Comparison of ENCODE assay signal across 1 cellular context in genomic region chr10:89078729-89079672, GRCh38.
TF ChIP-seq lines count a peak whose summit lies in the region.

No MANE protein-coding gene starts in this region.

TF ChIP-seq in K562, 482 proteins besides CTCF, POLR2A, EP300 and RAD21 (continued from another document and continues in another):
- TF ChIP-seq E2F5 (CRISPR knock-in tag; IDR thresholded peaks at IDR 0.05) (no peak), ZNF316 (IDR thresholded peaks at IDR 0.05) (peak; percentile 36; the same call in 1 of the 2 replicates), NFYB (IDR thresholded peaks at IDR 0.05; ENCODE audit: extremely low read depth, insufficient read length) (no peak), ZC3H4 (CRISPR knock-in tag; IDR thresholded peaks at IDR 0.05; ENCODE audit: borderline replicate concordance) (no peak), ZNF644 (tag; IDR thresholded peaks at IDR 0.05; ENCODE audit: low read depth) (peak; percentile 62; the same call in 1 of the 2 replicates), GTF2A2 (tag; IDR thresholded peaks at IDR 0.05) (0 out of 2 replicates have a peak, but pooled peaks have one; percentile 19), ZNF655 (CRISPR knock-in tag; IDR thresholded peaks at IDR 0.05) (no peak), HNRNPL (IDR thresholded peaks at IDR 0.05; ENCODE audit: low read depth, low read length) (no peak), FOXM1 (IDR thresholded peaks at IDR 0.05; ENCODE audit: low read depth) (no peak), FOXM1 (CRISPR knock-in tag; IDR thresholded peaks at IDR 0.05; ENCODE audit: low read depth) (no peak), ZBTB43 (CRISPR knock-in tag; IDR thresholded peaks at IDR 0.05) (no peak), KLF6 (CRISPR knock-in tag; IDR thresholded peaks at IDR 0.05; ENCODE audit: borderline replicate concordance) (no peak), ZBTB11 (CRISPR knock-in tag; IDR thresholded peaks at IDR 0.05) (0 out of 6 replicates have a peak, but pooled peaks of 1 of the 3 experiments have one; percentile 10), ZNF311 (CRISPR knock-in tag; IDR thresholded peaks at IDR 0.05) (peak; percentile 83), ZBTB8A (IDR thresholded peaks at IDR 0.05; ENCODE audit: partially characterized antibody) (no peak), MLLT1 (IDR thresholded peaks at IDR 0.05) (no peak), GTF3C2 (IDR thresholded peaks at IDR 0.05; ENCODE audit: borderline replicate concordance, extremely low read depth, insufficient read length) (no peak), BRD9 (IDR thresholded peaks at IDR 0.05; ENCODE audit: low read depth, partially characterized antibody) (no peak), TRIM24 (IDR thresholded peaks at IDR 0.05) (no peak), ATF3 (IDR thresholded peaks at IDR 0.05) (no peak), ATF3 (CRISPR knock-in tag; conservative IDR thresholded peaks at IDR 0.05) (no peak), CUX1 (CRISPR knock-in tag; IDR thresholded peaks at IDR 0.05) (0 out of 2 replicates have a peak, but pooled peaks have one; percentile 65), DMBX1 (CRISPR knock-in tag; IDR thresholded peaks at IDR 0.05; ENCODE audit: borderline replicate concordance) (peak; percentile 84; the same call in 1 of the 2 replicates), ZBTB9 (CRISPR knock-in tag; IDR thresholded peaks at IDR 0.05) (0 out of 2 replicates have a peak, but pooled peaks have one; percentile 48), VEZF1 (CRISPR knock-in tag; IDR thresholded peaks at IDR 0.05) (peak; percentile 26; the same call in 1 of the 2 replicates), RHOXF2B (CRISPR knock-in tag; conservative IDR thresholded peaks at IDR 0.05) (no peak), ZBTB17 (CRISPR knock-in tag; IDR thresholded peaks at IDR 0.05) (0 out of 2 replicates have a peak, but pooled peaks have one; percentile 41), C11orf30 (IDR thresholded peaks at IDR 0.05; ENCODE audit: low read depth) (0 out of 2 replicates have a peak, but pooled peaks have one; percentile 16)
